In the genomic region with DNA sequence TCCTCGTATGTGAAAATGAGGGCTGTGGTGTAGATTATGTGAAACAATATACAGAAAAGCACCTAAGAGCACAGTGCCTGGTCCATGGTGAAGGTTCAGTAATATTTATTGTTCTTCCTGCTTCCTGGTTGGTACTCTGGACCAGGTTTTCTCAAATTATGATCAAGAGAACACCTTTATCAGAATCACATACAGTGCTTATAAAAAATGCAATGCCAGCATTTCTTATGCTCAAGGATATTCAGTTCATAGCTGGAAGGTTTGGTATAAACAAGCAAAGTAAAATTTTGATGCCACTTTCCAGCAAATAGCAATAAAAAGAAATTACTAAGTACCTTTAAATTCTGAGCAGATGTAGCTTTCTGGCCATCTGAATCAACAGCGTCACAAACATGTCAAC, we compare ENCODE assay signal across 21 cellular contexts.
DNase-seq lines count a peak whose midpoint lies in the region; ATAC-seq, FAIRE-seq and TF ChIP-seq lines count a peak whose summit lies in the region.
"Had no signal": no experiment of that assay in that cellular context is flagged by ENCODE, and none has a peak within 500 bp of the region (broad histone marks: within the 10 kb centered on the region; RNA-seq: fewer than 3 reads in every experiment).

No MANE protein-coding gene starts in this region.

- TF ChIP-seq EP300 in A549 (IDR thresholded peaks at IDR 0.05) (no peak), K562 (IDR thresholded peaks at IDR 0.05; ENCODE audit: low read length) (no peak)

- H3K9me3 ChIP-seq in A549 (no peaks in the 10 kb centered on the region), IMR-90 (ENCODE audit: control insufficient read depth, insufficient read depth, low read length) (no peaks in the 10 kb centered on the region), K562 (replicated peaks; ENCODE audit: control insufficient read depth, insufficient read depth, low read depth, low read length) (no peaks in the 10 kb centered on the region)
- H3K9me3 ChIP-seq: BLaER1 treated with 17β-estradiol and CSF1 and Interleukin-3, amounts not matched to agents 10 nM and 100 nM; Caco-2 had no signal

- H2AFZ ChIP-seq in IMR-90 (replicated peaks; ENCODE audit: low read length, poor library complexity), result no peak overlapping the region
- no peak overlapping the region for H2AFZ ChIP-seq in K562 (ENCODE audit: low read depth, low read length)

- no peak overlapping the region for H4K5ac ChIP-seq in IMR-90 (ENCODE audit: low read depth, low read length)

- no peaks in the 10 kb centered on the region for H3K27me3 Mint-ChIP-seq in stimulated activated naive B cell treated with anti-CD40 and anti-IgM and Interleukin-4, amounts not matched to agents 10 μg/mL and 1 μg/mL and 100 μg/mL, for 72 hours
- H3K27me3 Mint-ChIP-seq: B cell; CD4-positive, alpha-beta T cell had no signal

- no peak overlapping the region for H4K91ac ChIP-seq in IMR-90 (ENCODE audit: insufficient read depth, low read depth, low read length)

- H3K18ac ChIP-seq in IMR-90 (ENCODE audit: low read depth, low read length), result no peak overlapping the region

- no peaks in the 10 kb centered on the region for H3K9me1 ChIP-seq in IMR-90 (ENCODE audit: insufficient read depth, low read length)
- H3K9me1 ChIP-seq in K562 (ENCODE audit: control insufficient read depth, insufficient read depth, low read length), result no peaks in the 10 kb centered on the region

- H3K36me3 ChIP-seq in IMR-90 (ENCODE audit: control insufficient read depth, insufficient read depth, low read length) (no peaks in the 10 kb centered on the region), K562 (ENCODE audit: control insufficient read depth, insufficient read depth, low read length) (no peaks in the 10 kb centered on the region)
- H3K36me3 ChIP-seq: BLaER1 treated with 17β-estradiol and CSF1 and Interleukin-3, amounts not matched to agents 10 nM and 100 nM had no signal

- no peak for TF ChIP-seq POLR2A in A549 (IDR thresholded peaks at IDR 0.05; ENCODE audit: low read length)
- no peak for TF ChIP-seq POLR2A in IMR-90 (IDR thresholded peaks at IDR 0.05; ENCODE audit: low read depth, low read length)
- TF ChIP-seq POLR2A in K562 (conservative IDR thresholded peaks at IDR 0.05), result no peak

- H2BK20ac ChIP-seq in IMR-90 (ENCODE audit: low read depth, low read length), result no peak overlapping the region

- BruUV-seq in IMR-90 (replicated peaks; lab: Mats Ljungman, UMichigan), result no TSS peak
- BruUV-seq in K562 (replicated peaks; lab: Mats Ljungman, UMichigan), result no TSS peak

- no peak overlapping the region for H2BK120ac ChIP-seq in IMR-90 (ENCODE audit: low read depth, low read length)

- CTCF ChIA-PET in A549 (lab: Yijun Ruan, JAX) (no interaction called here), IMR-90 (lab: Yijun Ruan, JAX) (interaction anchor here (0.6 kb wide), 1 partner anchor 1526 kb away, joined by 3 read pairs; no protein-coding TSS in a partner anchor), K562 (lab: Yijun Ruan, JAX; ENCODE audit: low intra/inter-chr PET ratio) (no interaction called here)

- no peaks in the 10 kb centered on the region for H3K4me1 Mint-ChIP-seq in stimulated activated naive B cell treated with anti-CD40 and anti-IgM and Interleukin-4, amounts not matched to agents 10 μg/mL and 1 μg/mL and 100 μg/mL, for 72 hours
- H3K4me1 Mint-ChIP-seq: B cell had no signal

- no peak overlapping the region for H3K56ac ChIP-seq in IMR-90 (ENCODE audit: extremely low read depth, insufficient read depth, low read length)

- TF ChIP-seq RAD21 in A549 (conservative IDR thresholded peaks at IDR 0.05 in 1 of 2, IDR thresholded peaks at IDR 0.05 in 1 of 2) (no peak), IMR-90 (IDR thresholded peaks at IDR 0.05; ENCODE audit: low read length) (no peak), K562 (CRISPR knock-in tag; conservative IDR thresholded peaks at IDR 0.05 in 1 of 2, IDR thresholded peaks at IDR 0.05 in 1 of 2) (no peak)

- H3K14ac ChIP-seq in IMR-90 (replicated peaks; ENCODE audit: low read depth, low read length), result no peak overlapping the region

- TF ChIP-seq CTCF in A549 (IDR thresholded peaks at IDR 0.05) (no peak), IMR-90 (conservative IDR thresholded peaks at IDR 0.05; ENCODE audit: low read depth, low read length) (no peak), K562 (IDR thresholded peaks at IDR 0.05 in 2 of 3, conservative IDR thresholded peaks at IDR 0.05 in 1 of 3; ENCODE audit: insufficient read depth in 2 of 3, low read depth in 1 of 3, low read length in 3 of 3) (no peak)

- in situ Hi-C loops in IMR-90 (cut with MboI; ENCODE audit: low sequenced_read_pairs), result no loop called here
- in situ Hi-C loops in K562 (cut with MboI), result no loop called here

- H2BK5ac ChIP-seq in IMR-90 (ENCODE audit: low read depth, low read length, poor library complexity, severe bottlenecking), result no peak overlapping the region

- no peak overlapping the region for H2BK15ac ChIP-seq in IMR-90 (ENCODE audit: low read depth, low read length)

- no peak overlapping the region for H3K4me2 ChIP-seq in A549
- H3K4me2 ChIP-seq in IMR-90 (ENCODE audit: low read depth, low read length), result no peak overlapping the region
- no peak overlapping the region for H3K4me2 ChIP-seq in K562 (ENCODE audit: insufficient read depth, low read length)
- H3K4me2 ChIP-seq: BLaER1 treated with 17β-estradiol and CSF1 and Interleukin-3, amounts not matched to agents 10 nM and 100 nM had no signal

- H4K20me1 ChIP-seq in IMR-90 (ENCODE audit: insufficient read depth, low read length) (no peaks in the 10 kb centered on the region), K562 (replicated peaks; ENCODE audit: control insufficient read depth, insufficient read depth, low read length) (no peaks in the 10 kb centered on the region)
- H4K20me1 ChIP-seq: BLaER1 treated with 17β-estradiol and CSF1 and Interleukin-3, amounts not matched to agents 10 nM and 100 nM had no signal

- no peak overlapping the region for H2AK9ac ChIP-seq in IMR-90 (replicated peaks; ENCODE audit: low read depth, low read length, poor library complexity)

- no peaks in the 10 kb centered on the region for H3K36me3 Mint-ChIP-seq in stimulated activated naive B cell treated with anti-CD40 and anti-IgM and Interleukin-4, amounts not matched to agents 10 μg/mL and 1 μg/mL and 100 μg/mL, for 72 hours
- H3K36me3 Mint-ChIP-seq: CD8-positive, alpha-beta T cell had no signal

- POLR2A ChIA-PET in A549 (lab: Yijun Ruan, JAX), result no interaction called here
- POLR2A ChIA-PET in IMR-90 (lab: Charles Lee; ENCODE audit: unreplicated experiment), result no interaction called here
- POLR2A ChIA-PET in K562 (lab: Yijun Ruan, JAX), result no interaction called here

- no peaks in the 10 kb centered on the region for H3K79me1 ChIP-seq in IMR-90 (ENCODE audit: low read depth in 1 of 2, low read length in 2 of 2)

- H3K27ac Mint-ChIP-seq in stimulated activated naive B cell treated with anti-CD40 and anti-IgM and Interleukin-4, amounts not matched to agents 10 μg/mL and 1 μg/mL and 100 μg/mL, for 72 hours, result no peak overlapping the region
- H3K27ac Mint-ChIP-seq: B cell; CD4-positive, alpha-beta T cell; CD8-positive, alpha-beta T cell had no signal

- H3K4ac ChIP-seq in IMR-90 (ENCODE audit: low read depth, low read length), result no peak overlapping the region

- H3K23ac ChIP-seq in IMR-90 (ENCODE audit: low read depth, low read length), result no peak overlapping the region

- dilution Hi-C loops in IMR-90 (cut with HindIII; ENCODE audit: low sequenced_read_pairs, unreplicated experiment), result no loop called here

- H3K9ac ChIP-seq in IMR-90 (ENCODE audit: low read depth, low read length) (no peak overlapping the region), K562 (ENCODE audit: insufficient read depth in 1 of 2, low read depth in 2 of 2, low read length in 2 of 2) (no peak overlapping the region)
- H3K9ac ChIP-seq: BLaER1 treated with 17β-estradiol and CSF1 and Interleukin-3, amounts not matched to agents 10 nM and 100 nM had no signal

- no peaks in the 10 kb centered on the region; the same call in 1 of the 2 replicates for H3K27me3 ChIP-seq in IMR-90 (ENCODE audit: control insufficient read depth, insufficient read depth, low read length)
- no peaks in the 10 kb centered on the region for H3K27me3 ChIP-seq in K562 (ENCODE audit: control insufficient read depth in 2 of 2, insufficient read depth in 2 of 2, low read length in 2 of 2)

- no peak overlapping the region for H3K4me3 Mint-ChIP-seq in stimulated activated naive B cell treated with anti-CD40 and anti-IgM and Interleukin-4, amounts not matched to agents 10 μg/mL and 1 μg/mL and 100 μg/mL, for 72 hours
- H3K4me3 Mint-ChIP-seq: B cell; CD4-positive, alpha-beta T cell; CD8-positive, alpha-beta T cell had no signal

- 6% methylated on average over 2 of the region's 2 CpGs for WGBS in A549 (ENCODE audit: missing lambda C conversion rate)
- no CpG with 5 or more reads among the region's 2 CpGs for WGBS in IMR-90 (ENCODE audit: extremely low coverage in 2 of 2, insufficient read length in 1 of 2), 2 experiments
- WGBS in K562 (ENCODE audit: insufficient coverage, low coverage, missing lambda C conversion rate), result 0% methylated on average over 2 of the region's 2 CpGs

- no peak overlapping the region for H4K8ac ChIP-seq in IMR-90 (ENCODE audit: low read depth in 2 of 2, low read length in 2 of 2)

- FAIRE-seq in A549 (lab: Jason Lieb, UNC) (no peak), K562 (lab: Jason Lieb, UNC) (no peak)
- FAIRE-seq: A204.1, D721Med, G401.6, GM12891, GM19239 had no signal

- H3K4me1 ChIP-seq in A549, result no peaks in the 10 kb centered on the region
- no peaks in the 10 kb centered on the region for H3K4me1 ChIP-seq in IMR-90 (ENCODE audit: control insufficient read depth, insufficient read depth, low read length)
- H3K4me1 ChIP-seq in K562 (replicated peaks in 1 of 2; ENCODE audit: control insufficient read depth in 2 of 2, insufficient read depth in 2 of 2, low read length in 2 of 2), result no peaks in the 10 kb centered on the region
- H3K4me1 ChIP-seq: BLaER1 treated with 17β-estradiol and CSF1 and Interleukin-3, amounts not matched to agents 10 nM and 100 nM; Caco-2 had no signal

- H3K4me3 ChIP-seq in A549 (no peak overlapping the region), IMR-90 (ENCODE audit: insufficient read depth, low read depth, low read length) (no peak overlapping the region), K562 (no peak overlapping the region)
- H3K4me3 ChIP-seq: BLaER1 treated with 17β-estradiol and CSF1 and Interleukin-3, amounts not matched to agents 10 nM and 100 nM had no signal

- H3K79me2 ChIP-seq in K562 (ENCODE audit: control insufficient read depth, insufficient read depth, low read length), result no peaks in the 10 kb centered on the region

- no peak for DNase-seq in A549 (ENCODE audit: low read depth in 1 of 2, low spot score in 1 of 2)
- DNase-seq in IMR-90, result no peak
- DNase-seq in K562 (ENCODE audit: extremely low read depth in 1 of 4, low spot score in 3 of 4), result no peak
- DNase-seq in stimulated activated naive B cell treated with anti-CD40 and anti-IgM and Interleukin-4, amounts not matched to agents 10 μg/mL and 1 μg/mL and 100 μg/mL, for 72 hours, result no peak
- DNase-seq: 8988T; AML-193; Caco-2; Calu3; CD4-positive, alpha-beta T cell; CD8-positive, alpha-beta T cell; DMS79 treated with DMSO at 0.1 percent for 48 hours; GF-D8 had no signal

- intact Hi-C loops in IMR-90 (cut with micrococcal nuclease), result no loop called here
- intact Hi-C loops in K562 (cut with micrococcal nuclease), result no loop called here

- H3K27ac ChIP-seq in A549 (no peak overlapping the region), IMR-90 (ENCODE audit: insufficient read depth, low read length) (no peak overlapping the region), K562 (ENCODE audit: extremely low read depth, low read depth, low read length) (no peak overlapping the region)
- H3K27ac ChIP-seq: BLaER1 treated with 17β-estradiol and CSF1 and Interleukin-3, amounts not matched to agents 10 nM and 100 nM; C4-2B had no signal

- peaks cover 0 to 2% of the 10 kb centered on the region in 2 donors for H3K9me3 Mint-ChIP-seq in stimulated activated naive B cell treated with anti-CD40 and anti-IgM and Interleukin-4, amounts not matched to agents 10 μg/mL and 1 μg/mL and 100 μg/mL, for 72 hours
- H3K9me3 Mint-ChIP-seq: CD4-positive, alpha-beta T cell had no signal

- no peak for ATAC-seq in A549
- ATAC-seq in IMR-90 (ENCODE audit: low read depth), result no peak
- ATAC-seq in K562, result no peak
- no peak for ATAC-seq in HG02870 (IDR thresholded peaks at IDR 0.05; ENCODE audit: unreplicated experiment)
- ATAC-seq in stimulated activated naive B cell treated with anti-CD40 and anti-IgM and Interleukin-4, amounts not matched to agents 10 μg/mL and 1 μg/mL and 100 μg/mL, for 72 hours (replicated peaks), result no peak
- ATAC-seq: CD8-positive, alpha-beta T cell had no signal

- no peak overlapping the region for H2AK5ac ChIP-seq in IMR-90 (ENCODE audit: low read depth, low read length)

Comparison
In these comparisons a context has a peak if more than half of its experiments do, and no peak if none do; other contexts are left out.
1. Of the 35 proteins assayed by ChIP-seq in both K562 and A549: peak only in K562: none; only in A549: MAFK; in both: none; in neither: 34.